ENCODE assay signal across 22 cellular contexts in the genomic region with DNA sequence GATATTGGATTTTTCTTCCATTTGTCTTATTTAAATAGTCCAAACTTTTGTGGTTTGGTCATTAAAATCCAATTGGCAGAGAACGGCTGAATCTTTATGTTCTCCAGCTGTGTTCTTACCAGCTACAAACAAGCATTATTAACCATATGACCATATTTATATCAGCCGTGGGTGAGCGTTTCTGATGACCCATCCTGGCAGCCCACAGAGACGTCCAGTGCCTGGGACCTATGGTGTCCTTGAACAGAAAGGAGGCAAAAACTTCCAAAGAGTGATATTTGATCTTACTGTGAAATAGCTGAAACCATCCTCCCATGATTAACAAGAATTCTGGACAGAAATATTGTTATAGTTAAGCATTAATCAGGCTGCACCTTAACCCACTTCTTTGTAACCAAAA.
"Had no signal": no experiment of that assay in that cellular context is flagged by ENCODE, and none has a peak within 500 bp of the region (broad histone marks: within the 10 kb centered on the region; RNA-seq: fewer than 3 reads in every experiment).

No MANE protein-coding gene starts in this region.

- H3K27ac ChIP-seq: esophagus squamous epithelium, ovary, psoas muscle, sigmoid colon, testis, tibial artery had no signal

- H3K4me1 ChIP-seq: esophagus squamous epithelium, psoas muscle, sigmoid colon, testis, tibial artery had no signal

- H3K4me1 Mint-ChIP-seq: naive thymus-derived CD8-positive, alpha-beta T cell; stimulated activated memory B cell treated with anti-CD40 and anti-IgM and Interleukin-4, amounts not matched to agents 10 μg/mL and 1 μg/mL and 100 μg/mL, for 72 hours had no signal

- ATAC-seq: effector memory CD8-positive, alpha-beta T cell; naive thymus-derived CD8-positive, alpha-beta T cell; psoas muscle; right cardiac atrium; stimulated activated memory B cell treated with anti-CD40 and anti-IgM and Interleukin-4, amounts not matched to agents 10 μg/mL and 1 μg/mL and 100 μg/mL, for 72 hours; stimulated activated naive CD8-positive, alpha-beta T cell treated with anti-CD3 and anti-CD28 coated beads, Interleukin-15, Interleukin-2, amounts not matched to agents 100 U/mL and 50 U/mL, for 24 hours had no signal

- H3K9me3 ChIP-seq: esophagus squamous epithelium, ovary, psoas muscle, sigmoid colon, testis, tibial artery had no signal

- H3K27me3 Mint-ChIP-seq: stimulated activated memory B cell treated with anti-CD40 and anti-IgM and Interleukin-4, amounts not matched to agents 10 μg/mL and 1 μg/mL and 100 μg/mL, for 72 hours; type B pancreatic cell had no signal

- H3K9me3 Mint-ChIP-seq: effector memory CD8-positive, alpha-beta T cell; naive thymus-derived CD8-positive, alpha-beta T cell; stimulated activated memory B cell treated with anti-CD40 and anti-IgM and Interleukin-4, amounts not matched to agents 10 μg/mL and 1 μg/mL and 100 μg/mL, for 72 hours had no signal

- H3K36me3 Mint-ChIP-seq: naive thymus-derived CD8-positive, alpha-beta T cell; stimulated activated memory B cell treated with anti-CD40 and anti-IgM and Interleukin-4, amounts not matched to agents 10 μg/mL and 1 μg/mL and 100 μg/mL, for 72 hours had no signal

- H3K4me3 ChIP-seq: esophagus squamous epithelium, ovary, psoas muscle, sigmoid colon, testis, tibial artery had no signal

- H3K4me3 Mint-ChIP-seq: effector memory CD8-positive, alpha-beta T cell; naive thymus-derived CD8-positive, alpha-beta T cell; stimulated activated memory B cell treated with anti-CD40 and anti-IgM and Interleukin-4, amounts not matched to agents 10 μg/mL and 1 μg/mL and 100 μg/mL, for 72 hours; type B pancreatic cell had no signal

- H3K27me3 ChIP-seq: esophagus squamous epithelium, ovary, sigmoid colon, testis, tibial artery had no signal

- H3K36me3 ChIP-seq: esophagus squamous epithelium, ovary, sigmoid colon, tibial artery had no signal

- H3K27ac Mint-ChIP-seq: effector memory CD8-positive, alpha-beta T cell; naive thymus-derived CD8-positive, alpha-beta T cell; stimulated activated memory B cell treated with anti-CD40 and anti-IgM and Interleukin-4, amounts not matched to agents 10 μg/mL and 1 μg/mL and 100 μg/mL, for 72 hours had no signal

- DNase-seq: cerebellar nuclear complex; cortex of kidney; effector memory CD8-positive, alpha-beta T cell; erythroblast; esophagus squamous epithelium; foreskin melanocyte; mesendoderm; midbrain; naive thymus-derived CD8-positive, alpha-beta T cell; occipital lobe; ovary; posterior cingulate gyrus; psoas muscle; right cardiac atrium; sigmoid colon; stimulated activated CD4-positive, alpha-beta T cell treated with anti-CD3 and anti-CD28 coated beads, Interleukin-4, amount 100 ng/mL, for 4 hours; stimulated activated naive CD8-positive, alpha-beta T cell treated with anti-CD3 and anti-CD28 coated beads, Interleukin-15, Interleukin-2, amounts not matched to agents 100 U/mL and 50 U/mL, for 24 hours; substantia nigra; testis; tibial artery had no signal
